In the genomic region with DNA sequence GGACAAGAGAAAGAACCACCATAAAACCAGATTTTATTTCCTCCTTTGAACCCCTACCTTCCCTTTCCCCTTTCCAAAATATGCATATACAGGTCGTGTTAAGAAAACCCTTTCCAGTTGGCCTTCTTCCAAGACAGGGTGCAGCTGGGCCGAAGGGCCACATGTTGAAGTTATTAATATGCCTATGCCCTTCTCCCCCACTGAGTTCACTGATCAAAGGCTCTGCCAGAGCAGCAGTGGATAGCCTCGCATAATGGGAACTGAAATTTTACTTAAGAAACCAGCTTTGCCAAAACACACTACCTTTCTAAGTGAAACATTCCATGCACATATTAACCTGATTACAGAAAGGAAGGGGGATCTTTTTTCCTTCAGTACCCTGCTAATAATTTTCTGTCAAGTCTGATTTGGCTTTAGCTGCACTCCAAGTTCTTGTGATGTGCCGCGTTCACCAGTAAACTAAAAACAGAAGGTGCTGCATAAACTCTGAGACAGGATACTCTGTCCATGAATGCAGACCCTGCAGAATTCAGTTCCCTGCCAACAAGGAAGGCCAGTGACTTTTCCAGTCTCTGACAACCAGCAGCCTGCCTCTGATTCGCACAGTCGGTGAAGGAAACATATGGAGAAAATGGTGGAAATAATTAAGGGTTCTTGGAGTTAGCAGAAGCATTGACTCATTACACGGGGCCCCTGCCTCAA, we compare ENCODE assay signal across 25 cellular contexts.
DNase-seq lines count a peak whose midpoint lies in the region; ATAC-seq, FAIRE-seq and TF ChIP-seq lines count a peak whose summit lies in the region.
"Had no signal": no experiment of that assay in that cellular context is flagged by ENCODE, and none has a peak within 500 bp of the region (broad histone marks: within the 10 kb centered on the region; RNA-seq: fewer than 3 reads in every experiment).

No MANE protein-coding gene starts in this region.

- DNase-seq in GM12891 (ENCODE audit: insufficient read length, low spot score) (no peak), NCI-H2171 (lab: John Stamatoyannopoulos, UW) (peak; percentile 9), WTC11 (ENCODE audit: low spot score) (no peak), osteocyte (ENCODE audit: extremely low spot score, unreplicated experiment) (no peak), GM13977 (ENCODE audit: low spot score) (no peak), UCSD-AML1 (lab: John Stamatoyannopoulos, UW; ENCODE audit: unreplicated experiment) (no peak), ACHN (no peak), cerebellar nuclear complex (lab: John Stamatoyannopoulos, UW) (no peak)
- DNase-seq: activated CD4-positive, alpha-beta T cell treated with anti-CD3 and anti-CD28 coated beads, Interleukin-2, amount 10 ng/mL, durations not matched to agents 7 days and 5 days; CD4-positive, alpha-beta T cell; foreskin fibroblast; HFFc6; left ventricle myocardium inferior; NCI-H1048; NCI-H2081 treated with DMSO at 0.1 percent for 48 hours; NCI-H82; PC-3; psoas muscle; SHP77 treated with DMSO at 0.1 percent for 48 hours; small intestine; stimulated activated CD4-positive, alpha-beta T cell treated with anti-CD3 and anti-CD28 coated beads, Interleukin-2, amount 100 ng/mL, for 24 hours had no signal

- in situ Hi-C loops in GM13977 (cut with MboI; ENCODE audit: low pct_unique_long_range_greater_than_20kb, low sequenced_read_pairs, unreplicated experiment) (no loop called here), ACHN (cut with HindIII; ENCODE audit: low pct_ligation_motif_present, low pct_unique_long_range_greater_than_20kb, low sequenced_read_pairs) (no loop called here)

- FAIRE-seq in GM12891 (lab: Jason Lieb, UNC), result peak; percentile 68
- FAIRE-seq: G401.6, small intestine had no signal

- peak overlapping the region; percentile 1; the same call in 1 of the 2 replicates for H3K27ac Mint-ChIP-seq in WTC11
- peak overlapping the region; percentile 55 for H3K27ac Mint-ChIP-seq in osteocyte (ENCODE audit: unreplicated experiment)
- H3K27ac Mint-ChIP-seq: activated CD4-positive, alpha-beta T cell treated with anti-CD3 and anti-CD28 coated beads, Interleukin-2, amount 10 ng/mL, durations not matched to agents 7 days and 5 days; activated naive CD8-positive, alpha-beta T cell; activated T-helper 1 cell treated with anti-CD3 and anti-CD28 coated beads, Interleukin-12 subunit alpha, Interleukin-12 subunit beta, Interleukin-2, Interleukin-4 antibody, amounts not matched to agents 30 ng/mL and 10 ng/mL and 1 ng/mL, durations not matched to agents 14 hours and 24 hours and 36 hours; CD4-positive, alpha-beta T cell; HFFc6; stimulated activated effector memory CD8-positive, alpha-beta T cell treated with anti-CD3 and anti-CD28 coated beads, Interleukin-12 subunit alpha, Interleukin-12 subunit beta, amount 100 ng/mL, for 72 hours had no signal

- TF ChIP-seq CTCF in WTC11 (IDR thresholded peaks at IDR 0.05) (no peak), osteocyte (IDR thresholded peaks at IDR 0.05) (no peak), GM13977 (IDR thresholded peaks at IDR 0.05; ENCODE audit: extremely low read depth, insufficient read depth, missing control alignments) (no peak)

- no peak for TF ChIP-seq POLR2A in GM12891 (IDR thresholded peaks at IDR 0.05; ENCODE audit: low read depth, low read length)

- H3K4me3 Mint-ChIP-seq in WTC11 (no peak overlapping the region), osteocyte (ENCODE audit: unreplicated experiment) (peak overlapping the region; percentile 1)
- H3K4me3 Mint-ChIP-seq: activated CD4-positive, alpha-beta T cell treated with anti-CD3 and anti-CD28 coated beads, Interleukin-2, amount 10 ng/mL, durations not matched to agents 7 days and 5 days; activated naive CD8-positive, alpha-beta T cell; activated T-helper 1 cell treated with anti-CD3 and anti-CD28 coated beads, Interleukin-12 subunit alpha, Interleukin-12 subunit beta, Interleukin-2, Interleukin-4 antibody, amounts not matched to agents 30 ng/mL and 10 ng/mL and 1 ng/mL, durations not matched to agents 14 hours and 24 hours and 36 hours; CD4-positive, alpha-beta T cell; HFFc6; stimulated activated effector memory CD8-positive, alpha-beta T cell treated with anti-CD3 and anti-CD28 coated beads, Interleukin-12 subunit alpha, Interleukin-12 subunit beta, amount 100 ng/mL, for 72 hours had no signal

- H3K9me3 Mint-ChIP-seq in WTC11 (peaks cover under 1% of the 10 kb centered on the region; the same call in 1 of the 2 replicates), osteocyte (ENCODE audit: unreplicated experiment) (peaks cover 5% of the 10 kb centered on the region)
- H3K9me3 Mint-ChIP-seq: activated CD4-positive, alpha-beta T cell treated with anti-CD3 and anti-CD28 coated beads, Interleukin-2, amount 10 ng/mL, durations not matched to agents 7 days and 5 days; CD4-positive, alpha-beta T cell; HFFc6; stimulated activated effector memory CD8-positive, alpha-beta T cell treated with anti-CD3 and anti-CD28 coated beads, Interleukin-12 subunit alpha, Interleukin-12 subunit beta, amount 100 ng/mL, for 72 hours had no signal

- POLR2A ChIA-PET in WTC11 (lab: Charles Lee), result interaction anchor here (0.5 kb wide), 1 partner anchor 143 kb away, joined by 3 read pairs; no protein-coding TSS in a partner anchor

- H3K27me3 Mint-ChIP-seq in WTC11 (ENCODE audit: low read depth), result no peaks in the 10 kb centered on the region
- no peaks in the 10 kb centered on the region for H3K27me3 Mint-ChIP-seq in osteocyte (ENCODE audit: unreplicated experiment)
- H3K27me3 Mint-ChIP-seq: activated CD4-positive, alpha-beta T cell treated with anti-CD3 and anti-CD28 coated beads, Interleukin-2, amount 10 ng/mL, durations not matched to agents 7 days and 5 days; activated naive CD8-positive, alpha-beta T cell; CD4-positive, alpha-beta T cell had no signal

- CTCF ChIA-PET in WTC11 (lab: Charles Lee), result no interaction called here

- H3K36me3 Mint-ChIP-seq in WTC11 (no peaks in the 10 kb centered on the region), osteocyte (ENCODE audit: unreplicated experiment) (peaks cover 3% of the 10 kb centered on the region)
- H3K36me3 Mint-ChIP-seq: activated naive CD8-positive, alpha-beta T cell; stimulated activated effector memory CD8-positive, alpha-beta T cell treated with anti-CD3 and anti-CD28 coated beads, Interleukin-12 subunit alpha, Interleukin-12 subunit beta, amount 100 ng/mL, for 72 hours had no signal

- H3K4me1 Mint-ChIP-seq in WTC11 (peaks cover 26% of the 10 kb centered on the region), osteocyte (ENCODE audit: unreplicated experiment) (peaks cover 23% of the 10 kb centered on the region)
- H3K4me1 Mint-ChIP-seq: stimulated activated effector memory CD8-positive, alpha-beta T cell treated with anti-CD3 and anti-CD28 coated beads, Interleukin-12 subunit alpha, Interleukin-12 subunit beta, amount 100 ng/mL, for 72 hours had no signal

- no peak for ATAC-seq in WTC11
- ATAC-seq: PC-3; psoas muscle; stimulated activated effector memory CD8-positive, alpha-beta T cell treated with anti-CD3 and anti-CD28 coated beads, Interleukin-12 subunit alpha, Interleukin-12 subunit beta, amount 100 ng/mL, for 72 hours had no signal

TF ChIP-seq in GM12891, 5 proteins besides CTCF, POLR2A, EP300 and RAD21:
- no peak for TF ChIP-seq PAX5 (IDR thresholded peaks at IDR 0.05; ENCODE audit: insufficient read depth, low read length, severe bottlenecking)
- peak; percentile 43 for TF ChIP-seq SPI1 (IDR thresholded peaks at IDR 0.05; ENCODE audit: low read depth, low read length)

TF ChIP-seq in WTC11, 78 proteins besides CTCF, POLR2A, EP300 and RAD21 (continues in another document):
- TF ChIP-seq, protein P1, sequence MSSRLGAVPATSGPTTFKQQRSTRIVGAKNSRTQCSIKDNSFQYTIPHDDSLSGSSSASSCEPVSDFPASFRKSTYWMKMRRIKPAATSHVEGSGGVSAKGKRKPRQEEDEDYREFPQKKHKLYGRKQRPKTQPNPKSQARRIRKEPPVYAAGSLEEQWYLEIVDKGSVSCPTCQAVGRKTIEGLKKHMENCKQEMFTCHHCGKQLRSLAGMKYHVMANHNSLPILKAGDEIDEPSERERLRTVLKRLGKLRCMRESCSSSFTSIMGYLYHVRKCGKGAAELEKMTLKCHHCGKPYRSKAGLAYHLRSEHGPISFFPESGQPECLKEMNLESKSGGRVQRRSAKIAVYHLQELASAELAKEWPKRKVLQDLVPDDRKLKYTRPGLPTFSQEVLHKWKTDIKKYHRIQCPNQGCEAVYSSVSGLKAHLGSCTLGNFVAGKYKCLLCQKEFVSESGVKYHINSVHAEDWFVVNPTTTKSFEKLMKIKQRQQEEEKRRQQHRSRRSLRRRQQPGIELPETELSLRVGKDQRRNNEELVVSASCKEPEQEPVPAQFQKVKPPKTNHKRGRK (CRISPR knock-in tag; IDR thresholded peaks at IDR 0.05; ENCODE audit: borderline replicate concordance), result no peak
- TF ChIP-seq, protein P2, sequence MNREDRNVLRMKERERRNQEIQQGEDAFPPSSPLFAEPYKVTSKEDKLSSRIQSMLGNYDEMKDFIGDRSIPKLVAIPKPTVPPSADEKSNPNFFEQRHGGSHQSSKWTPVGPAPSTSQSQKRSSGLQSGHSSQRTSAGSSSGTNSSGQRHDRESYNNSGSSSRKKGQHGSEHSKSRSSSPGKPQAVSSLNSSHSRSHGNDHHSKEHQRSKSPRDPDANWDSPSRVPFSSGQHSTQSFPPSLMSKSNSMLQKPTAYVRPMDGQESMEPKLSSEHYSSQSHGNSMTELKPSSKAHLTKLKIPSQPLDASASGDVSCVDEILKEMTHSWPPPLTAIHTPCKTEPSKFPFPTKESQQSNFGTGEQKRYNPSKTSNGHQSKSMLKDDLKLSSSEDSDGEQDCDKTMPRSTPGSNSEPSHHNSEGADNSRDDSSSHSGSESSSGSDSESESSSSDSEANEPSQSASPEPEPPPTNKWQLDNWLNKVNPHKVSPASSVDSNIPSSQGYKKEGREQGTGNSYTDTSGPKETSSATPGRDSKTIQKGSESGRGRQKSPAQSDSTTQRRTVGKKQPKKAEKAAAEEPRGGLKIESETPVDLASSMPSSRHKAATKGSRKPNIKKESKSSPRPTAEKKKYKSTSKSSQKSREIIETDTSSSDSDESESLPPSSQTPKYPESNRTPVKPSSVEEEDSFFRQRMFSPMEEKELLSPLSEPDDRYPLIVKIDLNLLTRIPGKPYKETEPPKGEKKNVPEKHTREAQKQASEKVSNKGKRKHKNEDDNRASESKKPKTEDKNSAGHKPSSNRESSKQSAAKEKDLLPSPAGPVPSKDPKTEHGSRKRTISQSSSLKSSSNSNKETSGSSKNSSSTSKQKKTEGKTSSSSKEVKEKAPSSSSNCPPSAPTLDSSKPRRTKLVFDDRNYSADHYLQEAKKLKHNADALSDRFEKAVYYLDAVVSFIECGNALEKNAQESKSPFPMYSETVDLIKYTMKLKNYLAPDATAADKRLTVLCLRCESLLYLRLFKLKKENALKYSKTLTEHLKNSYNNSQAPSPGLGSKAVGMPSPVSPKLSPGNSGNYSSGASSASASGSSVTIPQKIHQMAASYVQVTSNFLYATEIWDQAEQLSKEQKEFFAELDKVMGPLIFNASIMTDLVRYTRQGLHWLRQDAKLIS (CRISPR knock-in tag; IDR thresholded peaks at IDR 0.05; ENCODE audit: borderline replicate concordance), result no peak
- TF ChIP-seq, protein P3, sequence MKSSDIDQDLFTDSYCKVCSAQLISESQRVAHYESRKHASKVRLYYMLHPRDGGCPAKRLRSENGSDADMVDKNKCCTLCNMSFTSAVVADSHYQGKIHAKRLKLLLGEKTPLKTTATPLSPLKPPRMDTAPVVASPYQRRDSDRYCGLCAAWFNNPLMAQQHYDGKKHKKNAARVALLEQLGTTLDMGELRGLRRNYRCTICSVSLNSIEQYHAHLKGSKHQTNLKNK (CRISPR knock-in tag; IDR thresholded peaks at IDR 0.05), result no peak
